14 cellular contexts compared by ENCODE assay signal in the genomic region with DNA sequence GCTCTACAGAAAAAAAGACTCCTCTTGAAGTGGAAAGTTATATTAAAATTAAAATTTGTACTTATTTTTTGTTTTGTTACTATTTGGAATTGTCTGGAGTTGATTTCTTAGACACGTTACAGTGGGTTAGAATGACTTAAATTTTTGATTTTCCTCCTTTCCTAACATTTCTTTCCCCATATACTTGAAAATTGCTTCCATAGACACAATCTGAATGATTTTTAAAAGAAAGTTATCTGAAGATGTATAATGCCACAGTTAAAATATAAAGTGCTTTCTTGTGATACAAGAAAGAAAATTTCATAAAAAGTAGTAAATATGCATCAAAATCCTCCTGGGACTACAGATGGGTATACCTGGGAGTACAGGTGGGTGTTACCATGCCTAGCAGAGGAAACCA. TPM values are rescaled to one million over a fixed set of nuclear protein-coding genes. Genes with fewer than 3 reads are reported as not detected.
A peak's percentile ranks its signal among the peaks of the same experiment; 100 is the strongest.
DNase-seq lines count a peak whose midpoint lies in the region; ATAC-seq and TF ChIP-seq lines count a peak whose summit lies in the region.
"Had no signal": no experiment of that assay in that cellular context is flagged by ENCODE, and none has a peak within 500 bp of the region (broad histone marks: within the 10 kb centered on the region; RNA-seq: fewer than 3 reads in every experiment).

No MANE protein-coding gene starts in this region.

- no CpG with 5 or more reads among the region's 1 CpG for WGBS in mesenchymal stem cell

- peaks cover 6% of the 10 kb centered on the region for H3K79me1 ChIP-seq in mesenchymal stem cell (replicated peaks; ENCODE audit: low read length, poor library complexity, severe bottlenecking)

- H3K4me1 ChIP-seq in mesenchymal stem cell (ENCODE audit: control insufficient read depth, insufficient read depth, low read depth, low read length), result peaks cover 4% of the 10 kb centered on the region

- no peak for ATAC-seq in GM21528 (IDR thresholded peaks at IDR 0.05; ENCODE audit: low FRiP score, unreplicated experiment)
- ATAC-seq: heart left ventricle, mucosa of descending colon had no signal

- H3K36me3 ChIP-seq in SK-N-MC (ENCODE audit: insufficient read depth, low read length) (no peaks in the 10 kb centered on the region), mesenchymal stem cell (ENCODE audit: control insufficient read depth in 1 of 2, insufficient read depth in 2 of 2, low read depth in 1 of 2, low read length in 2 of 2) (no peaks in the 10 kb centered on the region)
- H3K36me3 ChIP-seq: heart left ventricle had no signal

- no peak for DNase-seq in AG04450 (ENCODE audit: low read depth, low spot score)
- DNase-seq in GM12864 (ENCODE audit: low read depth), result no peak
- no peak for DNase-seq in SK-N-MC (ENCODE audit: low read depth, low spot score)
- DNase-seq in mesenchymal stem cell, result no peak
- DNase-seq in NCI-H82 (lab: John Stamatoyannopoulos, UW), result no peak
- no peak for DNase-seq in NCI-H446 (lab: John Stamatoyannopoulos, UW)
- DNase-seq in T-helper 9 cell, result no peak
- DNase-seq: activated naive CD4-positive, alpha-beta T cell treated with anti-CD3 and anti-CD28 coated beads for 36 hours; C1 segment of cervical spinal cord; heart left ventricle; kidney glomerular epithelial cell; mucosa of descending colon; NK-92 treated with Interleukin-12 subunit alpha and Interleukin-12 subunit beta, amount 100 ng/mL, for 24 hours had no signal

- no peak overlapping the region for H3K4me2 ChIP-seq in mesenchymal stem cell (ENCODE audit: low read length, poor library complexity, severe bottlenecking)

- no peak overlapping the region for H3K18ac ChIP-seq in mesenchymal stem cell (ENCODE audit: low read depth in 1 of 2, low read length in 2 of 2)

- POLR2A ChIA-PET in AG04450 (lab: Yijun Ruan, JAX), result no interaction called here

- H3K14ac ChIP-seq in mesenchymal stem cell (ENCODE audit: low read length in 2 of 2), result no peak overlapping the region

- no peak overlapping the region for H2BK15ac ChIP-seq in mesenchymal stem cell (ENCODE audit: low read depth, poor library complexity, severe bottlenecking)

- H3K4ac ChIP-seq in mesenchymal stem cell (ENCODE audit: low read depth in 1 of 2, low read length in 2 of 2), result no peak overlapping the region

- no peak overlapping the region for H2BK120ac ChIP-seq in mesenchymal stem cell (ENCODE audit: low read depth, low read length)

- H3K4me3 ChIP-seq in AG04450 (ENCODE audit: low read depth, low read length) (peak overlapping the region; percentile 91; the same call in 1 of the 2 replicates), GM12864 (ENCODE audit: low read depth, low read length) (peak overlapping the region; percentile 72; the same call in 1 of the 2 replicates), SK-N-MC (peak overlapping the region; percentile 93), mesenchymal stem cell (ENCODE audit: insufficient read depth in 1 of 2, low read depth in 1 of 2, low read length in 2 of 2) (peak overlapping the region in 1 of 2 experiments; percentile 99)
- H3K4me3 ChIP-seq: mucosa of descending colon had no signal

- CTCF ChIA-PET in AG04450 (lab: Charles Lee), result interaction anchor here (1.8 to 2.0 kb wide), 2 partner anchors 48 to 168 kb away, joined by 10 to 13 read pairs; no protein-coding TSS in a partner anchor

- no peak overlapping the region for H4K8ac ChIP-seq in mesenchymal stem cell (ENCODE audit: low read length)

- H3K23ac ChIP-seq in mesenchymal stem cell (ENCODE audit: low read length in 2 of 2), result no peak overlapping the region

- TF ChIP-seq CTCF in AG04450 (IDR thresholded peaks at IDR 0.05; ENCODE audit: low read depth, low read length) (no peak), GM12864 (IDR thresholded peaks at IDR 0.05; ENCODE audit: low read depth, low read length, missing control alignments) (no peak)

- H2AK5ac ChIP-seq in mesenchymal stem cell (ENCODE audit: low read length, severe bottlenecking), result no peak overlapping the region

- no peak overlapping the region for H2AFZ ChIP-seq in mesenchymal stem cell (ENCODE audit: low read depth, low read length)

- no peak overlapping the region for H2BK5ac ChIP-seq in mesenchymal stem cell (ENCODE audit: low read depth, low read length, poor library complexity, severe bottlenecking)

- H3K9me3 ChIP-seq in AG04450 (ENCODE audit: control insufficient read depth, insufficient read depth, low read length) (no peaks in the 10 kb centered on the region; the same call in 1 of the 2 replicates), SK-N-MC (ENCODE audit: low read depth, low read length) (no peaks in the 10 kb centered on the region), mesenchymal stem cell (ENCODE audit: control insufficient read depth, low read length) (no peaks in the 10 kb centered on the region)

- H4K91ac ChIP-seq in mesenchymal stem cell (ENCODE audit: low read length), result no peak overlapping the region

- H3K27ac ChIP-seq in AG04450 (ENCODE audit: low read depth, low read length) (no peak overlapping the region), SK-N-MC (no peak overlapping the region), mesenchymal stem cell (ENCODE audit: low read length, poor library complexity, severe bottlenecking) (no peak overlapping the region)

- no peaks in the 10 kb centered on the region for H3K27me3 ChIP-seq in AG04450 (ENCODE audit: control insufficient read depth, insufficient read depth, low read length)
- H3K27me3 ChIP-seq in mesenchymal stem cell (ENCODE audit: control insufficient read depth in 1 of 2, insufficient read depth in 1 of 2, low read length in 2 of 2), result no peaks in the 10 kb centered on the region
- H3K27me3 ChIP-seq: heart left ventricle had no signal

- no peak overlapping the region for H2BK12ac ChIP-seq in mesenchymal stem cell (ENCODE audit: low read length in 2 of 2)

- H3K9ac ChIP-seq in SK-N-MC (ENCODE audit: insufficient read length) (no peak overlapping the region), mesenchymal stem cell (ENCODE audit: low read length) (peak overlapping the region; percentile 95)

RNA-seq across cellular contexts. Expression of a gene that starts 2.3 kb away (rescaled TPM):
- polyA plus RNA-seq in AG04450 (2011; rRNA removed), result 19.8 and 22.4 TPM in 2 replicates
- polyA minus RNA-seq in AG04450 (2011; rRNA and poly(A)+ RNA removed), result 13.8 and 19.0 TPM in 2 replicates
- polyA plus RNA-seq in mesenchymal stem cell (2013, experiment 1 of 2), result 18.9 TPM
- polyA plus RNA-seq in mesenchymal stem cell (2013, experiment 2 of 2), result 19.8 TPM

RNA-seq across cellular contexts. Expression of a gene that starts 2.8 kb away (rescaled TPM):
- 248 and 358 TPM in 2 replicates for polyA plus RNA-seq in AG04450 (2011; rRNA removed)
- polyA minus RNA-seq in AG04450 (2011; rRNA and poly(A)+ RNA removed), result 60.7 and 73.2 TPM in 2 replicates
- 196 TPM for polyA plus RNA-seq in mesenchymal stem cell (2013, experiment 1 of 2)
- 205 TPM for polyA plus RNA-seq in mesenchymal stem cell (2013, experiment 2 of 2)
